ENCODE assay signal across 12 cellular contexts in genomic region chr15:85118581-85118980, GRCh38.
"Had no signal": no experiment of that assay in that cellular context is flagged by ENCODE, and none has a peak within 500 bp of the region (broad histone marks: within the 10 kb centered on the region; RNA-seq: fewer than 3 reads in every experiment).

No MANE protein-coding gene starts in this region.

- H3K4me3 ChIP-seq: right lobe of liver, upper lobe of right lung had no signal

- H3K4me1 ChIP-seq: right lobe of liver, upper lobe of right lung had no signal

- H3K27me3 ChIP-seq: right lobe of liver, upper lobe of right lung had no signal

- DNase-seq: activated CD4-positive, alpha-beta memory T cell treated with anti-CD3 and anti-CD28 coated beads for 36 hours; activated naive CD4-positive, alpha-beta T cell treated with anti-CD3 and anti-CD28 coated beads, Interleukin-2, amount 10 ng/mL, durations not matched to agents 7 days and 5 days; amniotic stem cell; erythroblast; midbrain; posterior cingulate gyrus; right lobe of liver; stimulated activated naive CD4-positive, alpha-beta T cell; upper lobe of right lung had no signal

- H3K27ac ChIP-seq: right lobe of liver, upper lobe of right lung had no signal

- ATAC-seq: upper lobe of right lung had no signal

- H3K9me3 Mint-ChIP-seq: activated CD4-positive, alpha-beta memory T cell treated with anti-CD3 and anti-CD28 coated beads for 36 hours; activated naive CD4-positive, alpha-beta T cell treated with anti-CD3 and anti-CD28 coated beads, Interleukin-2, amount 10 ng/mL, durations not matched to agents 7 days and 5 days; brain; dendritic cell treated with granulocyte-macrophage colony-stimulating factor and Interleukin-4, amounts not matched to agents 40 ng/mL and 50 ng/mL, for 4 days; T-helper 2 cell treated with Interferon-gamma antibody and Interleukin-4, amounts not matched to agents 5 μg/mL and 100 μg/mL, for 36 hours had no signal

- H3K27me3 Mint-ChIP-seq: activated CD4-positive, alpha-beta memory T cell treated with anti-CD3 and anti-CD28 coated beads for 36 hours; activated naive CD4-positive, alpha-beta T cell treated with anti-CD3 and anti-CD28 coated beads, Interleukin-2, amount 10 ng/mL, durations not matched to agents 7 days and 5 days; brain; dendritic cell treated with granulocyte-macrophage colony-stimulating factor and Interleukin-4, amounts not matched to agents 40 ng/mL and 50 ng/mL, for 4 days had no signal

- H3K27ac Mint-ChIP-seq: activated CD4-positive, alpha-beta memory T cell treated with anti-CD3 and anti-CD28 coated beads for 36 hours; activated naive CD4-positive, alpha-beta T cell treated with anti-CD3 and anti-CD28 coated beads, Interleukin-2, amount 10 ng/mL, durations not matched to agents 7 days and 5 days; brain; dendritic cell treated with granulocyte-macrophage colony-stimulating factor and Interleukin-4, amounts not matched to agents 40 ng/mL and 50 ng/mL, for 4 days; T-helper 2 cell treated with Interferon-gamma antibody and Interleukin-4, amounts not matched to agents 5 μg/mL and 100 μg/mL, for 36 hours had no signal

- H3K4me3 Mint-ChIP-seq: activated CD4-positive, alpha-beta memory T cell treated with anti-CD3 and anti-CD28 coated beads for 36 hours; activated naive CD4-positive, alpha-beta T cell treated with anti-CD3 and anti-CD28 coated beads, Interleukin-2, amount 10 ng/mL, durations not matched to agents 7 days and 5 days; brain; dendritic cell treated with granulocyte-macrophage colony-stimulating factor and Interleukin-4, amounts not matched to agents 40 ng/mL and 50 ng/mL, for 4 days; T-helper 2 cell treated with Interferon-gamma antibody and Interleukin-4, amounts not matched to agents 5 μg/mL and 100 μg/mL, for 36 hours had no signal

- H3K9me3 ChIP-seq: right lobe of liver, upper lobe of right lung had no signal

- H3K4me1 Mint-ChIP-seq: activated naive CD4-positive, alpha-beta T cell treated with anti-CD3 and anti-CD28 coated beads, Interleukin-2, amount 10 ng/mL, durations not matched to agents 7 days and 5 days; brain had no signal
